ENCODE assay signal across 20 cellular contexts in genomic region chr10:83984256-83984640, GRCh38.
"Had no signal": no experiment of that assay in that cellular context is flagged by ENCODE, and none has a peak within 500 bp of the region (broad histone marks: within the 10 kb centered on the region; RNA-seq: fewer than 3 reads in every experiment).

No MANE protein-coding gene starts in this region.

- FAIRE-seq: frontal cortex, islet of Langerhans, pancreas had no signal

- H3K36me3 Mint-ChIP-seq: mesothelial cell of epicardium; natural killer cell treated with Interleukin-12 subunit alpha and Interleukin-12 subunit beta and Interleukin-15 and Interleukin-18, amount 100 ng/mL, for 72 hours; stimulated activated effector memory CD8-positive, alpha-beta T cell treated with anti-CD3 and anti-CD28 coated beads, Interleukin-12 subunit alpha, Interleukin-12 subunit beta, amount 100 ng/mL, for 72 hours had no signal

- ATAC-seq: heart left ventricle; natural killer cell treated with Interleukin-12 subunit alpha and Interleukin-12 subunit beta and Interleukin-15 and Interleukin-18, amount 100 ng/mL, for 72 hours; pancreas; psoas muscle; stimulated activated effector memory CD8-positive, alpha-beta T cell treated with anti-CD3 and anti-CD28 coated beads, Interleukin-12 subunit alpha, Interleukin-12 subunit beta, amount 100 ng/mL, for 72 hours; upper lobe of right lung had no signal

- H3K36me3 ChIP-seq: heart left ventricle, pancreas, right lobe of liver, tibial artery, upper lobe of right lung, vagina had no signal

- DNase-seq: effector CD4-positive, alpha-beta T cell; heart left ventricle; hippocampal formation; occipital lobe; pancreas; psoas muscle; right lobe of liver; stimulated activated CD4-positive, alpha-beta T cell treated with anti-CD3 and anti-CD28 coated beads, Interleukin-4, amount 100 ng/mL, for 1 hour; stimulated activated CD8-positive, alpha-beta memory T cell treated with anti-CD3 and anti-CD28 coated beads, Interleukin-4, amount 100 ng/mL, for 48 hours; tibial artery; upper lobe of right lung had no signal

- H3K4me1 Mint-ChIP-seq: stimulated activated effector memory CD8-positive, alpha-beta T cell treated with anti-CD3 and anti-CD28 coated beads, Interleukin-12 subunit alpha, Interleukin-12 subunit beta, amount 100 ng/mL, for 72 hours had no signal

- H3K4me3 Mint-ChIP-seq: endodermal cell; mesothelial cell of epicardium; natural killer cell treated with Interleukin-12 subunit alpha and Interleukin-12 subunit beta and Interleukin-15 and Interleukin-18, amount 100 ng/mL, for 72 hours; stimulated activated effector memory CD8-positive, alpha-beta T cell treated with anti-CD3 and anti-CD28 coated beads, Interleukin-12 subunit alpha, Interleukin-12 subunit beta, amount 100 ng/mL, for 72 hours; stimulated activated naive CD8-positive, alpha-beta T cell treated with anti-CD3 and anti-CD28 coated beads, Interleukin-15, Interleukin-2, amounts not matched to agents 100 ng/mL and 50 ng/mL, for 24 hours had no signal

- H3K27me3 ChIP-seq: heart left ventricle, pancreas, right lobe of liver, tibial artery, upper lobe of right lung, vagina had no signal

- H3K4me3 ChIP-seq: coronary artery, heart left ventricle, pancreas, psoas muscle, right lobe of liver, tibial artery, upper lobe of right lung, vagina had no signal

- H3K27ac ChIP-seq: coronary artery, heart left ventricle, pancreas, psoas muscle, right lobe of liver, tibial artery, upper lobe of right lung, vagina had no signal

- H3K9me3 Mint-ChIP-seq: endodermal cell; natural killer cell treated with Interleukin-12 subunit alpha and Interleukin-12 subunit beta and Interleukin-15 and Interleukin-18, amount 100 ng/mL, for 72 hours; stimulated activated naive CD8-positive, alpha-beta T cell treated with anti-CD3 and anti-CD28 coated beads, Interleukin-15, Interleukin-2, amounts not matched to agents 100 ng/mL and 50 ng/mL, for 24 hours had no signal

- H3K4me1 ChIP-seq: heart left ventricle, pancreas, psoas muscle, tibial artery, upper lobe of right lung, vagina had no signal

- H3K9me3 ChIP-seq: heart left ventricle, pancreas, psoas muscle, right lobe of liver, tibial artery, upper lobe of right lung, vagina had no signal

- H3K27ac Mint-ChIP-seq: mesothelial cell of epicardium; natural killer cell treated with Interleukin-12 subunit alpha and Interleukin-12 subunit beta and Interleukin-15 and Interleukin-18, amount 100 ng/mL, for 72 hours; stimulated activated effector memory CD8-positive, alpha-beta T cell treated with anti-CD3 and anti-CD28 coated beads, Interleukin-12 subunit alpha, Interleukin-12 subunit beta, amount 100 ng/mL, for 72 hours; stimulated activated naive CD8-positive, alpha-beta T cell treated with anti-CD3 and anti-CD28 coated beads, Interleukin-15, Interleukin-2, amounts not matched to agents 100 ng/mL and 50 ng/mL, for 24 hours had no signal

- H3K27me3 Mint-ChIP-seq: stimulated activated naive CD8-positive, alpha-beta T cell treated with anti-CD3 and anti-CD28 coated beads, Interleukin-15, Interleukin-2, amounts not matched to agents 100 ng/mL and 50 ng/mL, for 24 hours had no signal
